In the genomic region with DNA sequence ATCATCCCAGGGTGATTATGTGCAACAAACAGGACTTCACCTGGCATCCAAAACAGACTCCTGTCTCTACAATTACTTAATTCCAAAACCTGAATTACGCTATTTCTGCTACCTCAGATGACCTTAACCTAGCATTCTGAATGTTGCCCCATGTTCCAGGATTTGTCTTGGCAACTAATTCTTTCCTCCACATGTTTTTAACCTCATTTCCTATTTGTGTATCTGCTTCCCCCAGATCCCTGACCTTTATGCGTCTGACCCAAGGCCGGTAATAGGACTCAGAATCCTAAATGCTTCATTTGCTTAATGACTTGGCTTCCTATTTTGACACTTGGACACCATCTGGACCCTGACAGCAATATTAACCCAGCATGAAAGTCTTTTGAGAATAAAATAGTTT, we compare ENCODE assay signal across 19 cellular contexts. TPM values are rescaled to one million over a fixed set of nuclear protein-coding genes. Genes with fewer than 3 reads are reported as not detected.
"Had no signal": no experiment of that assay in that cellular context is flagged by ENCODE, and none has a peak within 500 bp of the region (broad histone marks: within the 10 kb centered on the region; RNA-seq: fewer than 3 reads in every experiment).

No MANE protein-coding gene starts in this region.

- H2AFZ ChIP-seq: neural progenitor cell had no signal

- ATAC-seq: activated CD4-positive, alpha-beta T cell treated with anti-CD3 and anti-CD28 coated beads for 36 hours; effector memory CD8-positive, alpha-beta T cell; left ventricle myocardium superior; naive thymus-derived CD4-positive, alpha-beta T cell had no signal

- H3K4me1 ChIP-seq: neural progenitor cell, psoas muscle, testis had no signal

- H3K9me3 ChIP-seq: psoas muscle, sigmoid colon, testis, upper lobe of left lung had no signal

- H3K36me3 ChIP-seq: neural progenitor cell, sigmoid colon, upper lobe of left lung, WERI-Rb-1 had no signal

- H3K9ac ChIP-seq: neural progenitor cell had no signal

- H3K4me3 ChIP-seq: neural progenitor cell, psoas muscle, sigmoid colon, testis, upper lobe of left lung had no signal

- DNase-seq: activated CD4-positive, alpha-beta memory T cell treated with anti-CD3 and anti-CD28 coated beads for 36 hours; activated CD4-positive, alpha-beta T cell treated with anti-CD3 and anti-CD28 coated beads for 36 hours; activated naive CD8-positive, alpha-beta T cell treated with anti-CD3 and anti-CD28 coated beads for 36 hours; amniotic stem cell; effector memory CD8-positive, alpha-beta T cell; head of caudate nucleus; left ventricle myocardium superior; mesendoderm; naive thymus-derived CD4-positive, alpha-beta T cell; psoas muscle; sigmoid colon; stimulated activated CD4-positive, alpha-beta T cell treated with anti-CD3 and anti-CD28 coated beads, Interleukin-4, amount 100 ng/mL, for 4 hours; T1000; testis; upper lobe of left lung; WERI-Rb-1 had no signal

- H3K4me2 ChIP-seq: neural progenitor cell had no signal

- H3K27me3 ChIP-seq: neural progenitor cell, sigmoid colon, testis, upper lobe of left lung had no signal

- H3K27ac ChIP-seq: epithelial cell of prostate, neural progenitor cell, psoas muscle, testis, upper lobe of left lung, WERI-Rb-1 had no signal

RNA-seq across cellular contexts. Expression of a gene that starts 46.7 kb away (rescaled TPM):
- total RNA-seq: activated CD4-positive, alpha-beta memory T cell treated with anti-CD3 and anti-CD28 coated beads for 36 hours; activated CD4-positive, alpha-beta T cell treated with anti-CD3 and anti-CD28 coated beads for 36 hours; activated naive CD8-positive, alpha-beta T cell treated with anti-CD3 and anti-CD28 coated beads for 36 hours; T-helper 1 cell treated with Interleukin-12 subunit alpha and Interleukin-12 subunit beta and Interleukin-4 antibody, amounts not matched to agents 30 ng/mL and 1 ng/mL, for 36 hours had no signal
- polyA plus RNA-seq: naive thymus-derived CD4-positive, alpha-beta T cell had no signal
